In genomic region chr16:82995286-82995926, GRCh38 we compare ENCODE assay signal across 12 cellular contexts.
DNase-seq lines count a peak whose midpoint lies in the region; TF ChIP-seq lines count a peak whose summit lies in the region.
"Had no signal": no experiment of that assay in that cellular context is flagged by ENCODE, and none has a peak within 500 bp of the region (broad histone marks: within the 10 kb centered on the region; RNA-seq: fewer than 3 reads in every experiment).

No MANE protein-coding gene starts in this region.

- H3K27ac ChIP-seq in BLaER1 treated with 17β-estradiol and CSF1 and Interleukin-3, amounts not matched to agents 10 nM and 100 nM: peak overlapping the region in 8 of 11 experiments; percentile 33 to 73 (median 60); a peak in 15 of 22 replicates
- H3K27ac ChIP-seq in osteoblast (ENCODE audit: low read depth, low read length): peak overlapping the region; percentile 11
- H3K27ac ChIP-seq: right lobe of liver had no signal

- no peaks in the 10 kb centered on the region for H3K9me2 ChIP-seq in Loucy (replicated peaks; ENCODE audit: low read depth, low read length)

- H3K27me3 ChIP-seq in BLaER1 treated with 17β-estradiol and CSF1 and Interleukin-3, amounts not matched to agents 10 nM and 100 nM: peaks cover 0 to 62% (median 0%) of the 10 kb centered on the region in 11 experiments; a peak in 6 of 22 replicates
- H3K27me3 ChIP-seq in Loucy (ENCODE audit: insufficient read depth, low read length, poor library complexity, severe bottlenecking): no peaks in the 10 kb centered on the region
- no peaks in the 10 kb centered on the region for H3K27me3 ChIP-seq in osteoblast (ENCODE audit: insufficient read depth, low read length)
- H3K27me3 ChIP-seq: right lobe of liver had no signal

- H3K4me3 ChIP-seq in BLaER1 treated with 17β-estradiol and CSF1 and Interleukin-3, amounts not matched to agents 10 nM and 100 nM: peak overlapping the region in 1 of 10 experiments; percentile 35; a peak in 2 of 20 replicates
- H3K4me3 ChIP-seq in Loucy (ENCODE audit: low read length, poor library complexity, severe bottlenecking) (no peak overlapping the region), osteoblast (ENCODE audit: insufficient read depth, low read length) (peak overlapping the region; percentile 6)
- H3K4me3 ChIP-seq: K562, right lobe of liver had no signal

- DNase-seq in dermis blood vessel endothelial cell (peak; percentile 55), osteoblast (ENCODE audit: insufficient read length, low spot score, missing footprints) (no peak), NCI-H2196 (lab: John Stamatoyannopoulos, UW; ENCODE audit: unreplicated experiment) (no peak), HuH-7 (ENCODE audit: low spot score) (no peak), middle frontal gyrus (ENCODE audit: extremely low spot score, low spot score) (no peak), RKO (ENCODE audit: low spot score) (no peak)
- DNase-seq: activated T-cell treated with anti-CD3 and anti-CD28 coated beads, Interleukin-2, amount 50 U/mL, for 4 hours; effector memory CD8-positive, alpha-beta T cell; right lobe of liver had no signal

- no peaks in the 10 kb centered on the region for H3K36me3 ChIP-seq in BLaER1 treated with 17β-estradiol and CSF1 and Interleukin-3, amounts not matched to agents 10 nM and 100 nM
- H3K36me3 ChIP-seq in Loucy (ENCODE audit: insufficient read depth, low read length): no peaks in the 10 kb centered on the region
- no peaks in the 10 kb centered on the region for H3K36me3 ChIP-seq in osteoblast (ENCODE audit: insufficient read depth, low read length)
- H3K36me3 ChIP-seq: right lobe of liver had no signal

- H3F3A ChIP-seq in Loucy (ENCODE audit: low read depth): no peaks in the 10 kb centered on the region

- no peaks in the 10 kb centered on the region for H3K79me2 ChIP-seq in Loucy (ENCODE audit: insufficient read depth, low read length)
- peaks cover 6% of the 10 kb centered on the region for H3K79me2 ChIP-seq in osteoblast (ENCODE audit: insufficient read depth, low read length)

- H4K20me1 ChIP-seq in BLaER1 treated with 17β-estradiol and CSF1 and Interleukin-3, amounts not matched to agents 10 nM and 100 nM: no peaks in the 10 kb centered on the region
- no peaks in the 10 kb centered on the region for H4K20me1 ChIP-seq in Loucy (ENCODE audit: insufficient read depth, low read length, poor library complexity, severe bottlenecking)
- H4K20me1 ChIP-seq in osteoblast (ENCODE audit: insufficient read depth, low read length): no peaks in the 10 kb centered on the region

- H3K9me3 ChIP-seq in BLaER1 treated with 17β-estradiol and CSF1 and Interleukin-3, amounts not matched to agents 10 nM and 100 nM (replicated peaks in 1 of 11): peaks cover 0 to 12% (median 4%) of the 10 kb centered on the region in 11 experiments; a peak in 9 of 22 replicates
- H3K9me3 ChIP-seq in Loucy (ENCODE audit: insufficient read depth, low read depth, low read length) (no peaks in the 10 kb centered on the region), osteoblast (ENCODE audit: low read depth, low read length) (no peaks in the 10 kb centered on the region)
- H3K9me3 ChIP-seq: right lobe of liver had no signal

- peak overlapping the region in 1 of 11 experiments; percentile 54; a peak in 3 of 22 replicates for H3K9ac ChIP-seq in BLaER1 treated with 17β-estradiol and CSF1 and Interleukin-3, amounts not matched to agents 10 nM and 100 nM
- H3K9ac ChIP-seq in Loucy (ENCODE audit: low read depth, low read length, poor library complexity, severe bottlenecking): no peak overlapping the region

- TF ChIP-seq CTCF in Loucy (conservative IDR thresholded peaks at IDR 0.05; ENCODE audit: low read length) (no peak), osteoblast (IDR thresholded peaks at IDR 0.05; ENCODE audit: extremely low read depth, low read depth, low read length) (no peak)

- H2AFZ ChIP-seq in Loucy (ENCODE audit: low read length) (no peak overlapping the region), osteoblast (ENCODE audit: low read length) (peak overlapping the region; percentile 40)

- peaks cover 7 to 44% (median 21%) of the 10 kb centered on the region in 10 experiments; a peak in 16 of 20 replicates for H3K4me1 ChIP-seq in BLaER1 treated with 17β-estradiol and CSF1 and Interleukin-3, amounts not matched to agents 10 nM and 100 nM
- H3K4me1 ChIP-seq in Loucy (ENCODE audit: insufficient read depth, low read length, poor library complexity, severe bottlenecking) (no peaks in the 10 kb centered on the region), osteoblast (ENCODE audit: insufficient read depth, low read length) (peaks cover 15% of the 10 kb centered on the region)
- H3K4me1 ChIP-seq: right lobe of liver had no signal

- H3K4me2 ChIP-seq in BLaER1 treated with 17β-estradiol and CSF1 and Interleukin-3, amounts not matched to agents 10 nM and 100 nM: peak overlapping the region; percentile 19 to 87 (median 52); a peak in 17 of 22 replicates
- H3K4me2 ChIP-seq in Loucy (ENCODE audit: low read depth, low read length, poor library complexity, severe bottlenecking) (peak overlapping the region; percentile 15), osteoblast (ENCODE audit: insufficient read depth, low read length) (peak overlapping the region; percentile 21)
